Comparison of ENCODE assay signal across 28 cellular contexts in the genomic region with DNA sequence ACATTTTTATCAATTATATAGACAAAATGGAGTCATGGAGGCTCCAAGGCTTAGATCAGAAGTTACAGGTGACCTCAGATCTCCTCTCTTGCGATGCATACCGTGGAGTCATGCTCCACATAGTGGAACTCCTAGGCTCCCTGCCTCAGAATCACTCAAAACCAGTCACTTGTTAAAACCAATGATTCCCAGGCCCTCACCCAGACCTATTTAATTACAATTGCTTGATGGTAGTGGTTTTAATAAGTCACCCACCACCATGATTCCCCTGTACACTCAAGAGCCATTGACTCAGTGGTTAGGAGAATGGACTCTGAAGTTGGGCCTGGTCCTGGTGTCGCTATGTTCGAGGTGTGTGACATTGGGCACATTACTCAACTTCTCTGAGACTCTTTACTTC. TPM values are rescaled to one million over a fixed set of nuclear protein-coding genes. Genes with fewer than 3 reads are reported as not detected.
DNase-seq lines count a peak whose midpoint lies in the region; ATAC-seq, FAIRE-seq and TF ChIP-seq lines count a peak whose summit lies in the region.
"Had no signal": no experiment of that assay in that cellular context is flagged by ENCODE, and none has a peak within 500 bp of the region (broad histone marks: within the 10 kb centered on the region; RNA-seq: fewer than 3 reads in every experiment).

No MANE protein-coding gene starts in this region.

- H3K4me3 ChIP-seq in bronchial epithelial cell (ENCODE audit: low read depth, low read length): no peak overlapping the region
- no peak overlapping the region for H3K4me3 ChIP-seq in epithelial cell of proximal tubule (ENCODE audit: low read depth, low read length)
- H3K4me3 ChIP-seq: BLaER1, GM12878 had no signal

- peak; percentile 76 for FAIRE-seq in bronchial epithelial cell (lab: Jason Lieb, UNC)
- FAIRE-seq: A204.1, GM12878, GM12892, GM18507 had no signal

- no peak for DNase-seq in bronchial epithelial cell (ENCODE audit: low read depth)
- DNase-seq in epithelial cell of proximal tubule (ENCODE audit: low read depth): peak; percentile 68
- DNase-seq in renal cortical epithelial cell (ENCODE audit: low read depth): peak; percentile 61
- DNase-seq in NCI-H2029 (lab: John Stamatoyannopoulos, UW): no peak
- DNase-seq: 8988T; ACHN; BE2C; C1 segment of cervical spinal cord; CD4-positive, alpha-beta memory T cell; CD4-positive, CD25-positive, alpha-beta regulatory T cell; CD8-positive, alpha-beta memory T cell; COR-L47; DMS 273 treated with DMSO at 0.1 percent for 48 hours; DMS153; DMS53; DMS79; DND-41; EL; GDM1 had no signal

- TF ChIP-seq CTCF in bronchial epithelial cell (IDR thresholded peaks at IDR 0.05; ENCODE audit: insufficient read depth, low read length, severe bottlenecking) (no peak), epithelial cell of proximal tubule (conservative IDR thresholded peaks at IDR 0.05; ENCODE audit: low read depth, low read length) (peak; percentile 18)

- ATAC-seq in GM21786 (IDR thresholded peaks at IDR 0.05; ENCODE audit: unreplicated experiment): no peak
- ATAC-seq: GM12878 had no signal

- H3K36me3 ChIP-seq in bronchial epithelial cell (ENCODE audit: control insufficient read depth, insufficient read depth, low read length): no peaks in the 10 kb centered on the region
- H3K36me3 ChIP-seq: BE2C, BLaER1 had no signal

- peaks cover 3% of the 10 kb centered on the region for H3K27me3 ChIP-seq in bronchial epithelial cell (ENCODE audit: control insufficient read depth, insufficient read depth, low read length)
- H3K27me3 ChIP-seq: BE2C, BLaER1 had no signal

RNA-seq across cellular contexts. Expression of a gene that starts 26.9 kb away (rescaled TPM):
- total RNA-seq in bronchial epithelial cell: not detected in 2 replicates
- not detected in 2 replicates for total RNA-seq in epithelial cell of proximal tubule
- total RNA-seq in renal cortical epithelial cell: not detected in 2 replicates
- total RNA-seq: A673, Daoy, G401 had no signal

Comparison
In these comparisons a context has a peak if more than half of its experiments do, and no peak if none do; other contexts are left out.
1. DNase-seq: peak in epithelial cell of proximal tubule (single experiment) and renal cortical epithelial cell (single experiment); none in bronchial epithelial cell (single experiment) and NCI-H2029 (single experiment).